ENCODE assay signal across 25 cellular contexts in genomic region chr20:33627577-33628216, GRCh38. TPM values are rescaled to one million over a fixed set of nuclear protein-coding genes. Genes with fewer than 3 reads are reported as not detected.
DNase-seq lines count a peak whose midpoint lies in the region; ATAC-seq, FAIRE-seq and TF ChIP-seq lines count a peak whose summit lies in the region.
"Had no signal": no experiment of that assay in that cellular context is flagged by ENCODE, and none has a peak within 500 bp of the region (broad histone marks: within the 10 kb centered on the region; RNA-seq: fewer than 3 reads in every experiment).

No MANE protein-coding gene starts in this region.

- no peak overlapping the region for H3K4me3 ChIP-seq in A549
- H3K4me3 ChIP-seq in CD8-positive, alpha-beta T cell (ENCODE audit: low read depth, low read length): no peak overlapping the region
- H3K4me3 ChIP-seq: BLaER1, GM12878, HAP-1 had no signal

- peaks cover 4% of the 10 kb centered on the region for H3K4me1 Mint-ChIP-seq in activated T-cell treated with anti-CD3 and anti-CD28 coated beads, Interleukin-2, amount 50 U/mL, for 72 hours (ENCODE audit: low read depth)
- peaks cover 20% of the 10 kb centered on the region for H3K4me1 Mint-ChIP-seq in CD8-positive, alpha-beta T cell (ENCODE audit: low read depth)
- H3K4me1 Mint-ChIP-seq in effector memory CD8-positive, alpha-beta T cell (ENCODE audit: low read depth in 2 of 2): peaks cover 20 to 21% of the 10 kb centered on the region in 2 donors
- H3K4me1 Mint-ChIP-seq in activated naive CD4-positive, alpha-beta T cell treated with anti-CD3 and anti-CD28 coated beads, Interleukin-2, amount 10 ng/mL, durations not matched to agents 7 days and 5 days: peaks cover 10% of the 10 kb centered on the region

- H3K4me1 ChIP-seq in A549: no peaks in the 10 kb centered on the region
- H3K4me1 ChIP-seq in CD8-positive, alpha-beta T cell (ENCODE audit: insufficient read depth, low read length): peaks cover 8% of the 10 kb centered on the region
- H3K4me1 ChIP-seq: BLaER1, HAP-1 had no signal

- no peak for ATAC-seq in activated T-cell treated with anti-CD3 and anti-CD28 coated beads, Interleukin-2, amount 50 U/mL, for 72 hours (replicated peaks in 1 of 2)
- no peak for ATAC-seq in A549
- no peak for ATAC-seq in CD8-positive, alpha-beta T cell
- ATAC-seq in effector memory CD8-positive, alpha-beta T cell (replicated peaks): no peak
- no peak for ATAC-seq in HG02870 (IDR thresholded peaks at IDR 0.05; ENCODE audit: unreplicated experiment)
- ATAC-seq: GM12878 had no signal

- intact Hi-C loops in CD8-positive, alpha-beta T cell (cut with DNase I, micrococcal nuclease): no loop called here

- TF ChIP-seq EP300 in A549 (IDR thresholded peaks at IDR 0.05): no peak

- H3K27ac Mint-ChIP-seq in activated T-cell treated with anti-CD3 and anti-CD28 coated beads, Interleukin-2, amount 50 U/mL, for 72 hours: peak overlapping the region; percentile 38
- peak overlapping the region; percentile 55 for H3K27ac Mint-ChIP-seq in CD8-positive, alpha-beta T cell
- peak overlapping the region; percentile 29 to 65 for H3K27ac Mint-ChIP-seq in effector memory CD8-positive, alpha-beta T cell
- no peak overlapping the region for H3K27ac Mint-ChIP-seq in activated naive CD4-positive, alpha-beta T cell treated with anti-CD3 and anti-CD28 coated beads, Interleukin-2, amount 10 ng/mL, durations not matched to agents 7 days and 5 days
- H3K27ac Mint-ChIP-seq: B cell; CD4-positive, CD25-positive, alpha-beta regulatory T cell; HFFc6 had no signal

- no peaks in the 10 kb centered on the region for H3K27me3 ChIP-seq in CD8-positive, alpha-beta T cell (ENCODE audit: insufficient read depth, low read length)
- H3K27me3 ChIP-seq: BLaER1 had no signal

- POLR2A ChIA-PET in A549 (lab: Yijun Ruan, JAX): no interaction called here
- POLR2A ChIA-PET in CD8-positive, alpha-beta T cell (lab: Charles Lee): no interaction called here

- TF ChIP-seq POLR2A in A549 (IDR thresholded peaks at IDR 0.05; ENCODE audit: low read length): no peak

- no peak for FAIRE-seq in A549 (lab: Jason Lieb, UNC)
- FAIRE-seq: D721Med, GM12878, GM19239, H54 had no signal

- H3K27me3 Mint-ChIP-seq in activated T-cell treated with anti-CD3 and anti-CD28 coated beads, Interleukin-2, amount 50 U/mL, for 72 hours (ENCODE audit: low read depth): no peaks in the 10 kb centered on the region
- no peaks in the 10 kb centered on the region for H3K27me3 Mint-ChIP-seq in CD8-positive, alpha-beta T cell (ENCODE audit: low read depth)
- H3K27me3 Mint-ChIP-seq in effector memory CD8-positive, alpha-beta T cell: no peaks in the 10 kb centered on the region
- H3K27me3 Mint-ChIP-seq in activated naive CD4-positive, alpha-beta T cell treated with anti-CD3 and anti-CD28 coated beads, Interleukin-2, amount 10 ng/mL, durations not matched to agents 7 days and 5 days: no peaks in the 10 kb centered on the region
- H3K27me3 Mint-ChIP-seq: B cell; CD4-positive, CD25-positive, alpha-beta regulatory T cell; CD8-positive, alpha-beta memory T cell had no signal

- TF ChIP-seq RAD21 in A549 (conservative IDR thresholded peaks at IDR 0.05 in 1 of 2, IDR thresholded peaks at IDR 0.05 in 1 of 2): no peak

- no peak for DNase-seq in activated T-cell treated with anti-CD3 and anti-CD28 coated beads, Interleukin-2, amount 50 U/mL, for 72 hours
- DNase-seq in activated T-cell treated with anti-CD3 and anti-CD28 coated beads for 4 hours (no peak), A549 (ENCODE audit: low read depth in 1 of 2, low spot score in 1 of 2) (no peak), GM19240 (ENCODE audit: insufficient read length, low spot score) (no peak)
- no peak for DNase-seq in CD8-positive, alpha-beta T cell
- no peak for DNase-seq in effector memory CD8-positive, alpha-beta T cell
- DNase-seq in activated naive CD4-positive, alpha-beta T cell treated with anti-CD3 and anti-CD28 coated beads, Interleukin-2, amount 10 ng/mL, durations not matched to agents 7 days and 5 days: no peak
- DNase-seq: CD4-positive, CD25-positive, alpha-beta regulatory T cell; CD8-positive, alpha-beta memory T cell; DMS 273 treated with DMSO at 0.1 percent for 48 hours; DMS79; EL; GDM1; GOT3; HFFc6 had no signal

- no peak overlapping the region for H3K4me2 ChIP-seq in A549
- H3K4me2 ChIP-seq: BLaER1 had no signal

- H3K4me3 Mint-ChIP-seq in activated T-cell treated with anti-CD3 and anti-CD28 coated beads, Interleukin-2, amount 50 U/mL, for 72 hours: no peak overlapping the region
- no peak overlapping the region for H3K4me3 Mint-ChIP-seq in CD8-positive, alpha-beta T cell
- H3K4me3 Mint-ChIP-seq in effector memory CD8-positive, alpha-beta T cell: no peak overlapping the region
- H3K4me3 Mint-ChIP-seq in activated naive CD4-positive, alpha-beta T cell treated with anti-CD3 and anti-CD28 coated beads, Interleukin-2, amount 10 ng/mL, durations not matched to agents 7 days and 5 days: no peak overlapping the region
- H3K4me3 Mint-ChIP-seq: B cell; CD4-positive, CD25-positive, alpha-beta regulatory T cell; CD8-positive, alpha-beta memory T cell; HFFc6 had no signal

- peaks cover 24% of the 10 kb centered on the region for H3K36me3 ChIP-seq in CD8-positive, alpha-beta T cell (ENCODE audit: insufficient read depth, low read length)
- H3K36me3 ChIP-seq: HAP-1 had no signal

- H3K27ac ChIP-seq in A549: no peak overlapping the region
- no peak overlapping the region for H3K27ac ChIP-seq in CD8-positive, alpha-beta T cell (ENCODE audit: low read depth, low read length)
- H3K27ac ChIP-seq: BLaER1, C4-2B had no signal

- no peaks in the 10 kb centered on the region for H3K9me3 ChIP-seq in A549
- H3K9me3 ChIP-seq in CD8-positive, alpha-beta T cell (ENCODE audit: low read length): no peaks in the 10 kb centered on the region
- H3K9me3 ChIP-seq: BLaER1, HAP-1 had no signal

- WGBS in A549 (ENCODE audit: missing lambda C conversion rate): 87% methylated on average over 4 of the region's 4 CpGs

- H3K9me3 Mint-ChIP-seq in activated T-cell treated with anti-CD3 and anti-CD28 coated beads, Interleukin-2, amount 50 U/mL, for 72 hours: no peaks in the 10 kb centered on the region
- no peaks in the 10 kb centered on the region for H3K9me3 Mint-ChIP-seq in CD8-positive, alpha-beta T cell
- no peaks in the 10 kb centered on the region for H3K9me3 Mint-ChIP-seq in effector memory CD8-positive, alpha-beta T cell
- no peaks in the 10 kb centered on the region for H3K9me3 Mint-ChIP-seq in activated naive CD4-positive, alpha-beta T cell treated with anti-CD3 and anti-CD28 coated beads, Interleukin-2, amount 10 ng/mL, durations not matched to agents 7 days and 5 days
- H3K9me3 Mint-ChIP-seq: CD8-positive, alpha-beta memory T cell; HFFc6 had no signal

- H3K36me3 Mint-ChIP-seq in activated T-cell treated with anti-CD3 and anti-CD28 coated beads, Interleukin-2, amount 50 U/mL, for 72 hours (ENCODE audit: insufficient read depth in 2 of 2): peaks cover 0 to 13% of the 10 kb centered on the region in 2 donors
- peaks cover 83% of the 10 kb centered on the region for H3K36me3 Mint-ChIP-seq in CD8-positive, alpha-beta T cell
- H3K36me3 Mint-ChIP-seq in effector memory CD8-positive, alpha-beta T cell (ENCODE audit: insufficient read depth): peaks cover 33% of the 10 kb centered on the region
- peaks cover 64% of the 10 kb centered on the region for H3K36me3 Mint-ChIP-seq in activated naive CD4-positive, alpha-beta T cell treated with anti-CD3 and anti-CD28 coated beads, Interleukin-2, amount 10 ng/mL, durations not matched to agents 7 days and 5 days

- CTCF ChIA-PET in A549 (lab: Yijun Ruan, JAX): no interaction called here
- CTCF ChIA-PET in CD8-positive, alpha-beta T cell (lab: Charles Lee): interaction anchor here (1.3 kb wide), 1 partner anchor 11 kb away, joined by 5 read pairs; no protein-coding TSS in a partner anchor
- CTCF ChIA-PET in activated naive CD4-positive, alpha-beta T cell treated with anti-CD3 and anti-CD28 coated beads, Interleukin-2, amount 10 ng/mL, durations not matched to agents 7 days and 5 days (lab: Charles Lee): no interaction called here

- no peak for TF ChIP-seq CTCF in A549 (IDR thresholded peaks at IDR 0.05)
- TF ChIP-seq CTCF in CD8-positive, alpha-beta T cell (IDR thresholded peaks at IDR 0.05): no peak

TF ChIP-seq in A549, 52 proteins besides CTCF, POLR2A, EP300 and RAD21 (continues in another document):
- TF ChIP-seq HOXB13 (CRISPR knock-in tag; IDR thresholded peaks at IDR 0.05; ENCODE audit: low read depth): no peak

RNA-seq across cellular contexts. Expression of gene C20orf144, which starts 34.4 kb away (rescaled TPM):
- under 1 TPM; 0.17 to 0.23 TPM for total RNA-seq in activated T-cell treated with anti-CD3 and anti-CD28 coated beads, Interleukin-2, amount 50 U/mL, for 72 hours
- polyA plus RNA-seq in A549 (2011; rRNA removed) (0.09 and 0.10 TPM in 2 replicates), A549 (2017; fragmentation: RNase III; extraction: RNeasy Plus Mini Kit Qiagen cat#74134 plus additional on column Dnase treatment) (0.09 to 0.12 TPM (median 0.12 TPM) in 3 replicates)
- 0.12 TPM in 2 replicates for polyA plus RNA-seq in A549 (2012; cell fraction: cytosol; rRNA removed)
- polyA plus RNA-seq in A549 (2012; cell fraction: nucleus; rRNA removed): 0.10 and 0.13 TPM in 2 replicates
- 0.10 and 0.50 TPM in 2 replicates for polyA minus RNA-seq in A549 (2011; rRNA and poly(A)+ RNA removed)
- total RNA-seq in CD8-positive, alpha-beta T cell: under 1 TPM; 0.25 to 0.27 TPM
- total RNA-seq: A172; CD4-positive, CD25-positive, alpha-beta regulatory T cell had no signal
- polyA plus RNA-seq: CD8-positive, alpha-beta memory T cell had no signal

RNA-seq across cellular contexts. Expression of gene ACTL10, which starts 39.0 kb away (rescaled TPM):
- total RNA-seq in activated T-cell treated with anti-CD3 and anti-CD28 coated beads, Interleukin-2, amount 50 U/mL, for 72 hours: 1 to 10 TPM; 1.4 to 1.8 TPM
- polyA plus RNA-seq in A549 (2011; rRNA removed) (not detected in 2 replicates), A549 (2017; fragmentation: RNase III; extraction: RNeasy Plus Mini Kit Qiagen cat#74134 plus additional on column Dnase treatment) (not detected in 3 replicates)
- not detected in 2 replicates for polyA plus RNA-seq in A549 (2012; cell fraction: cytosol; rRNA removed)
- not detected in 2 replicates for polyA plus RNA-seq in A549 (2012; cell fraction: nucleus; rRNA removed)
- not detected in 2 replicates for polyA minus RNA-seq in A549 (2011; rRNA and poly(A)+ RNA removed)
- under 1 TPM; 0.65 to 0.75 TPM for total RNA-seq in CD8-positive, alpha-beta T cell
- total RNA-seq: A172 had no signal

RNA-seq across cellular contexts. Expression of gene NECAB3, which starts 46.5 kb away (rescaled TPM):
- 10 to 100 TPM; 18.5 to 18.8 TPM for total RNA-seq in activated T-cell treated with anti-CD3 and anti-CD28 coated beads, Interleukin-2, amount 50 U/mL, for 72 hours
- polyA plus RNA-seq in A549 (2011; rRNA removed) (9.3 and 10.7 TPM in 2 replicates), A549 (2017; fragmentation: RNase III; extraction: RNeasy Plus Mini Kit Qiagen cat#74134 plus additional on column Dnase treatment) (17.2 to 21.6 TPM (median 19.3 TPM) in 3 replicates)
- 24.6 and 31.7 TPM in 2 replicates for polyA plus RNA-seq in A549 (2012; cell fraction: cytosol; rRNA removed)
- 115 and 180 TPM in 2 replicates for polyA plus RNA-seq in A549 (2012; cell fraction: nucleus; rRNA removed)
- polyA minus RNA-seq in A549 (2011; rRNA and poly(A)+ RNA removed): 14.3 and 19.7 TPM in 2 replicates
- total RNA-seq in CD8-positive, alpha-beta T cell: 1 to 10 TPM; 5.7 to 5.9 TPM

RNA-seq across cellular contexts. Expression of gene E2F1, which starts 58.5 kb away (rescaled TPM):
- 10 to 100 TPM; 64.5 to 81.5 TPM for total RNA-seq in activated T-cell treated with anti-CD3 and anti-CD28 coated beads, Interleukin-2, amount 50 U/mL, for 72 hours
- polyA plus RNA-seq in A549 (2011; rRNA removed): 17.9 and 19.4 TPM in 2 replicates
- polyA plus RNA-seq in A549 (2012; cell fraction: cytosol; rRNA removed): 52.5 and 61.3 TPM in 2 replicates
- 122 and 133 TPM in 2 replicates for polyA plus RNA-seq in A549 (2012; cell fraction: nucleus; rRNA removed)
- polyA plus RNA-seq in A549 (2017; fragmentation: RNase III; extraction: RNeasy Plus Mini Kit Qiagen cat#74134 plus additional on column Dnase treatment): 32.8 to 35.8 TPM (median 33.5 TPM) in 3 replicates
- polyA minus RNA-seq in A549 (2011; rRNA and poly(A)+ RNA removed): 13.4 and 21.1 TPM in 2 replicates
- total RNA-seq in CD8-positive, alpha-beta T cell: 1 to 10 TPM; 1.2 to 1.3 TPM
